In genomic region chr3:52089691-52090090, GRCh38 we compare ENCODE assay signal across 15 cellular contexts. TPM values are rescaled to one million over a fixed set of nuclear protein-coding genes. Genes with fewer than 3 reads are reported as not detected.
DNase-seq lines count a peak whose midpoint lies in the region; ATAC-seq and TF ChIP-seq lines count a peak whose summit lies in the region.
"Had no signal": no experiment of that assay in that cellular context is flagged by ENCODE, and none has a peak within 500 bp of the region (broad histone marks: within the 10 kb centered on the region; RNA-seq: fewer than 3 reads in every experiment).

No MANE protein-coding gene starts in this region.

- H3K4me1 Mint-ChIP-seq in activated CD8-positive, alpha-beta memory T cell treated with anti-CD3 and anti-CD28 coated beads, Interleukin-2, amount 10 ng/mL, durations not matched to agents 7 days and 5 days: peaks cover 37% of the 10 kb centered on the region

- no peak for TF ChIP-seq EP300 in suprapubic skin (IDR thresholded peaks at IDR 0.05)

- no peaks in the 10 kb centered on the region for H3K9me3 Mint-ChIP-seq in activated CD8-positive, alpha-beta memory T cell treated with anti-CD3 and anti-CD28 coated beads, Interleukin-2, amount 10 ng/mL, durations not matched to agents 7 days and 5 days (ENCODE audit: low read depth)

- TF ChIP-seq POLR2A in suprapubic skin (IDR thresholded peaks at IDR 0.05): no peak

- CTCF ChIA-PET in HEK293 (lab: Yijun Ruan, JAX): interaction anchor here (0.7 kb wide), 2 partner anchors 38 to 509 kb away, joined by 3 to 4 read pairs; no protein-coding TSS in a partner anchor
- CTCF ChIA-PET in activated CD8-positive, alpha-beta memory T cell treated with anti-CD3 and anti-CD28 coated beads, Interleukin-2, amount 10 ng/mL, durations not matched to agents 7 days and 5 days (lab: Charles Lee): no interaction called here

- no peaks in the 10 kb centered on the region for H3K27me3 Mint-ChIP-seq in activated CD8-positive, alpha-beta memory T cell treated with anti-CD3 and anti-CD28 coated beads, Interleukin-2, amount 10 ng/mL, durations not matched to agents 7 days and 5 days

- H3K36me3 ChIP-seq in HEK293 (ENCODE audit: control insufficient read depth in 2 of 2, insufficient read depth in 1 of 2, low read length in 2 of 2): peaks cover 0 to 36% of the 10 kb centered on the region in 2 experiments; a peak in 1 of 3 replicates
- no peaks in the 10 kb centered on the region for H3K36me3 ChIP-seq in lower lobe of right lung
- no peaks in the 10 kb centered on the region for H3K36me3 ChIP-seq in suprapubic skin
- H3K36me3 ChIP-seq: BE2C had no signal

- intact Hi-C loops in lower lobe of right lung (cut with DNase I): no loop called here

- WGBS in suprapubic skin: 80% methylated on average over 4 of the region's 4 CpGs

- H3K9me3 ChIP-seq in HEK293 (ENCODE audit: control insufficient read depth, insufficient read depth, low read depth, low read length) (no peaks in the 10 kb centered on the region), lower lobe of right lung (no peaks in the 10 kb centered on the region), suprapubic skin (no peaks in the 10 kb centered on the region)
- H3K9me3 ChIP-seq: BE2C, body of pancreas, neutrophil had no signal

- H3K36me3 Mint-ChIP-seq in activated CD8-positive, alpha-beta memory T cell treated with anti-CD3 and anti-CD28 coated beads, Interleukin-2, amount 10 ng/mL, durations not matched to agents 7 days and 5 days: peaks cover 1% of the 10 kb centered on the region

- H3K4me3 ChIP-seq in HEK293 (ENCODE audit: low read depth, low read length): no peak overlapping the region
- H3K4me3 ChIP-seq in lower lobe of right lung: no peak overlapping the region
- H3K4me3 ChIP-seq in suprapubic skin: no peak overlapping the region
- H3K4me3 ChIP-seq: body of pancreas had no signal

- H3K27me3 ChIP-seq in lower lobe of right lung (ENCODE audit: low read depth) (no peaks in the 10 kb centered on the region), suprapubic skin (no peaks in the 10 kb centered on the region)
- H3K27me3 ChIP-seq: BE2C, body of pancreas, neutrophil had no signal

- ATAC-seq in lower lobe of right lung (no peak), HG03469 (IDR thresholded peaks at IDR 0.05; ENCODE audit: unreplicated experiment) (no peak)
- no peak for ATAC-seq in activated CD8-positive, alpha-beta memory T cell treated with anti-CD3 and anti-CD28 coated beads, Interleukin-2, amount 10 ng/mL, durations not matched to agents 7 days and 5 days
- ATAC-seq: body of pancreas, left colon had no signal

- DNase-seq in lower lobe of right lung (peak; percentile 2), suprapubic skin (ENCODE audit: low spot score in 2 of 2) (no peak), NCI-H2171 (lab: John Stamatoyannopoulos, UW) (no peak)
- DNase-seq in activated CD8-positive, alpha-beta memory T cell treated with anti-CD3 and anti-CD28 coated beads, Interleukin-2, amount 10 ng/mL, durations not matched to agents 7 days and 5 days: no peak
- no peak for DNase-seq in activated CD4-positive, CD25-positive, alpha-beta regulatory T cell treated with anti-CD3 and anti-CD28 coated beads, Interleukin-2, amount 50 U/mL, for 72 hours
- DNase-seq: activated CD4-positive, alpha-beta T cell treated with anti-CD3 and anti-CD28 coated beads, Interleukin-2, amount 50 U/mL, for 4 hours; BE2C; left colon; NCI-H1105 treated with DMSO at 0.1 percent for 48 hours; NCI-H446 treated with DMSO at 0.1 percent for 48 hours had no signal

- no peak overlapping the region for H3K27ac Mint-ChIP-seq in activated CD8-positive, alpha-beta memory T cell treated with anti-CD3 and anti-CD28 coated beads, Interleukin-2, amount 10 ng/mL, durations not matched to agents 7 days and 5 days

- H3K27ac ChIP-seq in HEK293 (ENCODE audit: extremely low read depth, low read depth, low read length) (no peak overlapping the region), cingulate gyrus (ENCODE audit: low read depth, low read length) (peak overlapping the region; percentile 80), lower lobe of right lung (peak overlapping the region; percentile 78), suprapubic skin (peak overlapping the region; percentile 7)
- H3K27ac ChIP-seq: neutrophil had no signal

- H3K4me3 Mint-ChIP-seq in activated CD8-positive, alpha-beta memory T cell treated with anti-CD3 and anti-CD28 coated beads, Interleukin-2, amount 10 ng/mL, durations not matched to agents 7 days and 5 days: no peak overlapping the region

- H3K4me1 ChIP-seq in HEK293 (ENCODE audit: control insufficient read depth, insufficient read depth, low read length) (no peaks in the 10 kb centered on the region), lower lobe of right lung (peaks cover 37% of the 10 kb centered on the region), suprapubic skin (peaks cover 34% of the 10 kb centered on the region)
- H3K4me1 ChIP-seq: BE2C, body of pancreas had no signal

- POLR2A ChIA-PET in HEK293 (lab: Yijun Ruan, JAX): no interaction called here

- no peak for TF ChIP-seq CTCF in HEK293 (tag by site-specific recombination; IDR thresholded peaks at IDR 0.05)
- no peak for TF ChIP-seq CTCF in lower lobe of right lung (IDR thresholded peaks at IDR 0.05)
- no peak for TF ChIP-seq CTCF in suprapubic skin (IDR thresholded peaks at IDR 0.05)

TF ChIP-seq in HEK293, 187 proteins besides CTCF, POLR2A, EP300 and RAD21:
- TF ChIP-seq ZNF701 (tag by site-specific recombination; IDR thresholded peaks at IDR 0.05) (no peak), KLF17 (tag by site-specific recombination; IDR thresholded peaks at IDR 0.05) (no peak), ZNF24 (tag by site-specific recombination; IDR thresholded peaks at IDR 0.05) (no peak), ZNF571 (tag by site-specific recombination; IDR thresholded peaks at IDR 0.05) (no peak), PRDM10 (tag by site-specific recombination; IDR thresholded peaks at IDR 0.05) (peak; percentile 84), ZNF830 (tag by site-specific recombination; IDR thresholded peaks at IDR 0.05; ENCODE audit: low read depth) (no peak)

RNA-seq across cellular contexts. Expression of gene DUSP7, which starts 33.3 kb away (rescaled TPM):
- 28.8 TPM for total RNA-seq in lower lobe of right lung
- total RNA-seq in suprapubic skin: 100 to 1,000 TPM in 3 of 4 donors, 10 to 100 TPM in 1; 91.1 to 190 (median 146) TPM
- total RNA-seq in activated CD8-positive, alpha-beta memory T cell treated with anti-CD3 and anti-CD28 coated beads, Interleukin-2, amount 10 ng/mL, durations not matched to agents 7 days and 5 days: 10 to 100 TPM; 24.2 to 29.3 TPM
